In genomic region chr16:87487361-87487924, GRCh38 we compare ENCODE assay signal across 8 cellular contexts. TPM values are rescaled to one million over a fixed set of nuclear protein-coding genes. Genes with fewer than 3 reads are reported as not detected.
DNase-seq lines count a peak whose midpoint lies in the region; ATAC-seq and FAIRE-seq lines count a peak whose summit lies in the region.

No MANE protein-coding gene starts in this region.

- H3K9me3 ChIP-seq in small intestine (ENCODE audit: control insufficient read depth, low read depth) = no peaks in the 10 kb centered on the region

- peak overlapping the region; percentile 30 to 80 for H3K27ac ChIP-seq in small intestine (ENCODE audit: low read depth in 1 of 2, low read length in 1 of 2)

- intact Hi-C loops in head of caudate nucleus (cut with DNase I) = no loop called here

- peaks cover 7 to 9% of the 10 kb centered on the region in 2 donors for H3K4me1 ChIP-seq in small intestine (ENCODE audit: control insufficient read depth in 2 of 2, insufficient read depth in 1 of 2, low read depth in 1 of 2, low read length in 1 of 2)

- peak overlapping the region in 1 of 2 donors; percentile 22 for H3K4me3 ChIP-seq in small intestine (ENCODE audit: low read depth in 1 of 2, low read length in 2 of 2)

- no peaks in the 10 kb centered on the region for H3K27me3 ChIP-seq in small intestine (ENCODE audit: control insufficient read depth in 2 of 2, insufficient read depth in 2 of 2, low read length in 2 of 2)

- 9 to 36% (median 25%) methylated on average over 24 of the region's 24 CpGs for WGBS in small intestine, 3 donors

- no peak for FAIRE-seq in small intestine (lab: Jason Lieb, UNC)

- ATAC-seq in HG03521 (IDR thresholded peaks at IDR 0.05; ENCODE audit: unreplicated experiment) (no peak), GM21381 (IDR thresholded peaks at IDR 0.05; ENCODE audit: unreplicated experiment) (no peak)

- no peaks in the 10 kb centered on the region for H3K36me3 ChIP-seq in small intestine (ENCODE audit: control insufficient read depth in 2 of 2, insufficient read depth in 2 of 2, low read length in 2 of 2)

- DNase-seq in activated CD4-positive, alpha-beta T cell treated with anti-CD3 and anti-CD28 coated beads for 48 hours = peak; percentile 32
- DNase-seq in activated CD4-positive, alpha-beta T cell treated with anti-CD3 and anti-CD28 coated beads for 4 hours = no peak
- peak; percentile 85 to 91 for DNase-seq in SHP77 (lab: John Stamatoyannopoulos, UW)
- peak in 30 of 42 donors; percentile 20 to 73 (median 44) for DNase-seq in head of caudate nucleus
- DNase-seq in small intestine = peak; percentile 87
- DNase-seq in mesenteric fat pad (ENCODE audit: low spot score) = no peak

RNA-seq across cellular contexts. Expression of gene ZCCHC14, which starts 5.4 kb away (rescaled TPM):
- 10 to 100 TPM in 2 of 3 donors, 1 to 10 TPM in 1; 9.2 to 14.6 (median 11.6) TPM for polyA plus RNA-seq in small intestine
- 16.6 TPM for total RNA-seq in mesenteric fat pad

Comparison
In these comparisons a context has a peak if more than half of its experiments do, and no peak if none do; other contexts are left out.
1. DNase-seq: peak in activated CD4-positive, alpha-beta T cell treated with anti-CD3 and anti-CD28 coated beads for 48 hours (single experiment), SHP77 (2 of 2), head of caudate nucleus (30 of 42) and small intestine (single experiment); none in activated CD4-positive, alpha-beta T cell treated with anti-CD3 and anti-CD28 coated beads for 4 hours (0 of 2) and mesenteric fat pad (single experiment).